In genomic region chr17:12842936-12843335, GRCh38 we compare ENCODE assay signal across 42 cellular contexts. TPM values are rescaled to one million over a fixed set of nuclear protein-coding genes. Genes with fewer than 3 reads are reported as not detected.
"Had no signal": no experiment of that assay in that cellular context is flagged by ENCODE, and none has a peak within 500 bp of the region (broad histone marks: within the 10 kb centered on the region; RNA-seq: fewer than 3 reads in every experiment).

No MANE protein-coding gene starts in this region.

- ATAC-seq: activated CD4-positive, alpha-beta T cell treated with anti-CD3 and anti-CD28 coated beads for 36 hours; activated CD4-positive, CD25-positive, alpha-beta regulatory T cell treated with anti-CD3 and anti-CD28 coated beads, Interleukin-2, amount 50 U/mL, for 24 hours; activated CD8-positive, alpha-beta T cell treated with anti-CD3 and anti-CD28 coated beads for 36 hours; activated naive CD4-positive, alpha-beta T cell treated with anti-CD3 and anti-CD28 coated beads, Interleukin-2, amount 50 U/mL, for 72 hours; activated T-cell treated with anti-CD3 and anti-CD28 coated beads, Interleukin-2, amount 50 U/mL, for 4 hours; activated T-cell treated with anti-CD3 and anti-CD28 coated beads, Interleukin-2, amount 50 U/mL, for 72 hours; activated T-helper 17 cell treated with anti-CD3 and anti-CD28 coated beads, Interleukin-2, amount 50 U/mL, for 72 hours; body of pancreas; WTC11 had no signal

- H3K36me3 Mint-ChIP-seq: activated CD4-positive, alpha-beta memory T cell treated with anti-CD3 and anti-CD28 coated beads for 36 hours; activated naive CD4-positive, alpha-beta T cell treated with anti-CD3 and anti-CD28 coated beads, Interleukin-2, amount 50 U/mL, for 72 hours; activated naive CD8-positive, alpha-beta T cell treated with anti-CD3 and anti-CD28 coated beads for 36 hours had no signal

- H3K9me3 ChIP-seq: adrenal gland, body of pancreas, breast epithelium had no signal

- H3K27ac Mint-ChIP-seq: activated CD4-positive, alpha-beta memory T cell treated with anti-CD3 and anti-CD28 coated beads for 36 hours; activated CD4-positive, alpha-beta T cell treated with anti-CD3 and anti-CD28 coated beads for 36 hours; activated CD8-positive, alpha-beta T cell treated with anti-CD3 and anti-CD28 coated beads for 36 hours; activated naive CD4-positive, alpha-beta T cell treated with anti-CD3 and anti-CD28 coated beads for 36 hours; activated naive CD4-positive, alpha-beta T cell treated with anti-CD3 and anti-CD28 coated beads, Interleukin-2, amount 50 U/mL, for 72 hours; activated naive CD8-positive, alpha-beta T cell treated with anti-CD3 and anti-CD28 coated beads for 36 hours; activated T-cell treated with anti-CD3 and anti-CD28 coated beads, Interleukin-2, amount 50 U/mL, for 72 hours; activated T-helper 1 cell treated with anti-CD3 and anti-CD28 coated beads, Interleukin-12 subunit alpha, Interleukin-12 subunit beta, Interleukin-2, Interleukin-4 antibody, amounts not matched to agents 30 ng/mL and 10 ng/mL and 1 ng/mL, durations not matched to agents 14 hours and 24 hours and 36 hours; activated T-helper 17 cell treated with anti-CD3 and anti-CD28 coated beads, Interleukin-2, amount 50 U/mL, for 72 hours; T-helper 1 cell treated with Interleukin-12 subunit alpha and Interleukin-12 subunit beta and Interleukin-4 antibody, amounts not matched to agents 30 μg/mL and 1 μg/mL, for 36 hours; T-helper 2 cell treated with Interferon-gamma antibody and Interleukin-4, amounts not matched to agents 5 μg/mL and 100 μg/mL, for 36 hours; WTC11 had no signal

- H3K36me3 ChIP-seq: adrenal gland, brain microvascular endothelial cell, breast epithelium, cardiac muscle cell had no signal

- DNase-seq: activated CD4-positive, alpha-beta memory T cell treated with anti-CD3 and anti-CD28 coated beads for 36 hours; activated CD4-positive, alpha-beta T cell treated with anti-CD3 and anti-CD28 coated beads for 1 hour; activated CD4-positive, alpha-beta T cell treated with anti-CD3 and anti-CD28 coated beads for 36 hours; activated CD4-positive, alpha-beta T cell treated with anti-CD3 and anti-CD28 coated beads for 48 hours; activated CD4-positive, alpha-beta T cell treated with anti-CD3 and anti-CD28 coated beads, Interleukin-2, amount 50 U/mL, for 1 hour; activated CD4-positive, alpha-beta T cell treated with anti-CD3 and anti-CD28 coated beads, Interleukin-2, amount 50 U/mL, for 4 hours; activated CD4-positive, CD25-positive, alpha-beta regulatory T cell; activated CD8-positive, alpha-beta memory T cell treated with anti-CD3 and anti-CD28 coated beads, Interleukin-2, amount 50 U/mL, for 4 hours; activated CD8-positive, alpha-beta T cell treated with anti-CD3 and anti-CD28 coated beads for 36 hours; activated effector memory CD4-positive, alpha-beta T cell treated with anti-CD3 and anti-CD28 coated beads, Interleukin-2, amount 50 U/mL, for 16 hours; activated gamma-delta T cell treated with Interleukin-2 at 50 U/mL for 16 hours; activated naive CD4-positive, alpha-beta T cell; activated naive CD4-positive, alpha-beta T cell treated with anti-CD3 and anti-CD28 coated beads for 36 hours; activated naive CD4-positive, alpha-beta T cell treated with anti-CD3 and anti-CD28 coated beads, Interleukin-2, amount 50 U/mL, for 16 hours; activated naive CD8-positive, alpha-beta T cell treated with anti-CD3 and anti-CD28 coated beads for 36 hours; activated T-cell treated with anti-CD3 and anti-CD28 coated beads for 4 hours; activated T-cell treated with anti-CD3 and anti-CD28 coated beads, Interleukin-2, amount 50 U/mL, for 1 hour; activated T-cell treated with anti-CD3 and anti-CD28 coated beads, Interleukin-2, amount 50 U/mL, for 4 hours; activated T-cell treated with anti-CD3 and anti-CD28 coated beads, Interleukin-2, amount 50 U/mL, for 72 hours; adrenal gland; amniotic stem cell; aorta; body of pancreas; brain microvascular endothelial cell; caudate nucleus; cerebellar nuclear complex; T-helper 1 cell; T-helper 2 cell; T-helper 9 cell had no signal

- H3K27me3 Mint-ChIP-seq: activated CD4-positive, alpha-beta memory T cell treated with anti-CD3 and anti-CD28 coated beads for 36 hours; activated CD4-positive, alpha-beta T cell treated with anti-CD3 and anti-CD28 coated beads for 36 hours; activated CD8-positive, alpha-beta T cell treated with anti-CD3 and anti-CD28 coated beads for 36 hours; activated naive CD8-positive, alpha-beta T cell treated with anti-CD3 and anti-CD28 coated beads for 36 hours had no signal

- H3K9me3 Mint-ChIP-seq: activated T-cell treated with anti-CD3 and anti-CD28 coated beads, Interleukin-2, amount 50 U/mL, for 4 hours; central memory CD8-positive, alpha-beta T cell had no signal

- H3K27me3 ChIP-seq: adrenal gland, body of pancreas, brain microvascular endothelial cell, breast epithelium, cardiac muscle cell had no signal

- H3K4me1 Mint-ChIP-seq: activated CD4-positive, alpha-beta T cell treated with anti-CD3 and anti-CD28 coated beads for 36 hours; activated naive CD8-positive, alpha-beta T cell treated with anti-CD3 and anti-CD28 coated beads for 36 hours; activated T-helper 17 cell treated with anti-CD3 and anti-CD28 coated beads, Interleukin-2, amount 50 U/mL, for 72 hours; central memory CD8-positive, alpha-beta T cell had no signal

- H3K4me3 Mint-ChIP-seq: activated CD4-positive, alpha-beta memory T cell treated with anti-CD3 and anti-CD28 coated beads for 36 hours; activated CD4-positive, alpha-beta T cell treated with anti-CD3 and anti-CD28 coated beads for 36 hours; activated CD8-positive, alpha-beta T cell treated with anti-CD3 and anti-CD28 coated beads for 36 hours; activated naive CD4-positive, alpha-beta T cell treated with anti-CD3 and anti-CD28 coated beads for 36 hours; activated naive CD8-positive, alpha-beta T cell treated with anti-CD3 and anti-CD28 coated beads for 36 hours; activated T-cell treated with anti-CD3 and anti-CD28 coated beads, Interleukin-2, amount 50 U/mL, for 4 hours; activated T-cell treated with anti-CD3 and anti-CD28 coated beads, Interleukin-2, amount 50 U/mL, for 72 hours; activated T-helper 1 cell treated with anti-CD3 and anti-CD28 coated beads, Interleukin-12 subunit alpha, Interleukin-12 subunit beta, Interleukin-2, Interleukin-4 antibody, amounts not matched to agents 30 ng/mL and 10 ng/mL and 1 ng/mL, durations not matched to agents 14 hours and 24 hours and 36 hours; activated T-helper 17 cell treated with anti-CD3 and anti-CD28 coated beads, Interleukin-2, amount 50 U/mL, for 72 hours; central memory CD8-positive, alpha-beta T cell; T-helper 1 cell treated with Interleukin-12 subunit alpha and Interleukin-12 subunit beta and Interleukin-4 antibody, amounts not matched to agents 30 μg/mL and 1 μg/mL, for 36 hours; T-helper 2 cell treated with Interferon-gamma antibody and Interleukin-4, amounts not matched to agents 5 μg/mL and 100 μg/mL, for 36 hours; WTC11 had no signal

- H3K4me1 ChIP-seq: adrenal gland, body of pancreas, breast epithelium had no signal

- H3K4me3 ChIP-seq: adrenal gland, body of pancreas, breast epithelium, cardiac muscle cell had no signal

- FAIRE-seq: astrocyte, TTC549 had no signal

- H3K27ac ChIP-seq: adrenal gland, body of pancreas, brain microvascular endothelial cell, breast epithelium, cardiac muscle cell, VCaP had no signal

RNA-seq across cellular contexts. Expression of gene ARHGAP44, which starts 53.6 kb away (rescaled TPM):
- total RNA-seq: activated CD4-positive, alpha-beta memory T cell treated with anti-CD3 and anti-CD28 coated beads for 36 hours; activated T-helper 1 cell treated with anti-CD3 and anti-CD28 coated beads, Interleukin-12 subunit alpha, Interleukin-12 subunit beta, Interleukin-2, Interleukin-4 antibody, amounts not matched to agents 30 ng/mL and 10 ng/mL and 1 ng/mL, durations not matched to agents 14 hours and 24 hours and 36 hours had no signal
